In the genomic region with DNA sequence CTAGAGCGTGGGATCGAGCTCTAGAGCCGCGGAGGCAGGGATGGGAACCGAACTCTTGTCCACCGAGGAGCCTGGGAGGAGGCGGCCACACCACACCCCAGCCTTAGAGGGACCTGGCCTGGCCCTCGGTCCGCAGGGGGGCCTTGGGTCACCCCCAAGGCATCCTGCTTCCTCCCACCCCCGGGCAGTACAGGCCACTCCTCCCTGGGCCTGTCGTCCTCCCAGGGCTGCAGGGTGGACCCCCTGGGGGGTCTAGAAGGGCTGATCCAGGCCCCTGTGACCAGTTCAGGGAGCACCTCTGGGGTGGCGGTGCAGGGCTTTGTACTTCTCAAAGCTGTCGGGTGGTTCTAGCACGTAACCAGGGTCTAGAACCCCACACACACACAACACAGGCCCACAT, we compare ENCODE assay signal across 27 cellular contexts.
"Had no signal": no experiment of that assay in that cellular context is flagged by ENCODE, and none has a peak within 500 bp of the region (broad histone marks: within the 10 kb centered on the region; RNA-seq: fewer than 3 reads in every experiment).

No MANE protein-coding gene starts in this region.

- H3K36me3 ChIP-seq: stomach, suprapubic skin, thoracic aorta, thyroid gland, tibial artery, tibial nerve, transverse colon, upper lobe of left lung, upper lobe of right lung, uterus, vagina had no signal

- H3K27me3 Mint-ChIP-seq: stimulated activated naive CD8-positive, alpha-beta T cell treated with anti-CD3 and anti-CD28 coated beads, Interleukin-15, Interleukin-2, amounts not matched to agents 100 ng/mL and 50 ng/mL, for 24 hours had no signal

- H3K4me1 Mint-ChIP-seq: stimulated activated effector memory CD8-positive, alpha-beta T cell treated with anti-CD3 and anti-CD28 coated beads, Interleukin-12 subunit alpha, Interleukin-12 subunit beta, amount 100 ng/mL, for 72 hours had no signal

- H3K9me3 ChIP-seq: stomach, suprapubic skin, testis, thoracic aorta, thyroid gland, tibial artery, tibial nerve, transverse colon, upper lobe of left lung, upper lobe of right lung, uterus, vagina had no signal

- ATAC-seq: stimulated activated effector memory CD8-positive, alpha-beta T cell treated with anti-CD3 and anti-CD28 coated beads, Interleukin-12 subunit alpha, Interleukin-12 subunit beta, amount 100 ng/mL, for 72 hours; stimulated activated memory B cell treated with anti-CD40 and anti-IgM and Interleukin-4, amounts not matched to agents 10 μg/mL and 1 μg/mL and 100 μg/mL, for 72 hours; stimulated activated naive B cell treated with anti-CD40 and anti-IgM and Interleukin-4, amounts not matched to agents 10 μg/mL and 1 μg/mL and 100 μg/mL, for 72 hours; stimulated activated naive CD8-positive, alpha-beta T cell treated with anti-CD3 and anti-CD28 coated beads, Interleukin-15, amount 100 ng/mL, for 72 hours; stimulated activated naive CD8-positive, alpha-beta T cell treated with anti-CD3 and anti-CD28 coated beads, Interleukin-15, Interleukin-2, amounts not matched to agents 100 U/mL and 50 U/mL, for 24 hours; upper lobe of right lung had no signal

- DNase-seq: stimulated activated CD4-positive, alpha-beta T cell treated with anti-CD3 and anti-CD28 coated beads, Interleukin-2, amount 100 ng/mL, for 48 hours; stimulated activated CD4-positive, alpha-beta T cell treated with anti-CD3 and anti-CD28 coated beads, Interleukin-4, amount 100 ng/mL, for 1 hour; stimulated activated CD4-positive, alpha-beta T cell treated with anti-CD3 and anti-CD28 coated beads, Interleukin-4, amount 100 ng/mL, for 24 hours; stimulated activated CD4-positive, alpha-beta T cell treated with anti-CD3 and anti-CD28 coated beads, Interleukin-4, amount 100 ng/mL, for 4 hours; stimulated activated CD8-positive, alpha-beta memory T cell treated with anti-CD3 and anti-CD28 coated beads, Interleukin-4, amount 100 ng/mL, for 48 hours; stimulated activated naive B cell treated with anti-CD40 and anti-IgM and Interleukin-4, amounts not matched to agents 10 μg/mL and 1 μg/mL and 100 μg/mL, for 72 hours; stimulated activated naive CD4-positive, alpha-beta T cell; stimulated activated naive CD4-positive, alpha-beta T cell treated with Interleukin-2 at 50 U/mL for 16 hours; stimulated activated naive CD8-positive, alpha-beta T cell treated with anti-CD3 and anti-CD28 coated beads, Interleukin-15, amount 100 ng/mL, for 72 hours; stimulated activated naive CD8-positive, alpha-beta T cell treated with anti-CD3 and anti-CD28 coated beads, Interleukin-15, Interleukin-2, amounts not matched to agents 100 U/mL and 50 U/mL, for 24 hours; stomach; substantia nigra; testis; thyroid gland; tibial artery; transverse colon; upper lobe of right lung; uterus had no signal

- H3K36me3 Mint-ChIP-seq: stimulated activated effector memory CD8-positive, alpha-beta T cell treated with anti-CD3 and anti-CD28 coated beads, Interleukin-12 subunit alpha, Interleukin-12 subunit beta, amount 100 ng/mL, for 72 hours; stimulated activated memory B cell treated with anti-CD40 and anti-IgM and Interleukin-4, amounts not matched to agents 10 μg/mL and 1 μg/mL and 100 μg/mL, for 72 hours; stimulated activated naive B cell treated with anti-CD40 and anti-IgM and Interleukin-4, amounts not matched to agents 10 μg/mL and 1 μg/mL and 100 μg/mL, for 72 hours; type B pancreatic cell had no signal

- H3K4me3 ChIP-seq: stomach, suprapubic skin, testis, thoracic aorta, thyroid gland, tibial artery, tibial nerve, transverse colon, upper lobe of left lung, upper lobe of right lung, uterus, vagina had no signal

- H3K27ac Mint-ChIP-seq: stimulated activated effector memory CD8-positive, alpha-beta T cell treated with anti-CD3 and anti-CD28 coated beads, Interleukin-12 subunit alpha, Interleukin-12 subunit beta, amount 100 ng/mL, for 72 hours; stimulated activated naive B cell treated with anti-CD40 and anti-IgM and Interleukin-4, amounts not matched to agents 10 μg/mL and 1 μg/mL and 100 μg/mL, for 72 hours; stimulated activated naive CD8-positive, alpha-beta T cell treated with anti-CD3 and anti-CD28 coated beads, Interleukin-15, Interleukin-2, amounts not matched to agents 100 ng/mL and 50 ng/mL, for 24 hours had no signal

- H3K27me3 ChIP-seq: testis, thyroid gland, vagina had no signal

- H3K4me3 Mint-ChIP-seq: stimulated activated effector memory CD8-positive, alpha-beta T cell treated with anti-CD3 and anti-CD28 coated beads, Interleukin-12 subunit alpha, Interleukin-12 subunit beta, amount 100 ng/mL, for 72 hours; stimulated activated memory B cell treated with anti-CD40 and anti-IgM and Interleukin-4, amounts not matched to agents 10 μg/mL and 1 μg/mL and 100 μg/mL, for 72 hours; stimulated activated naive B cell treated with anti-CD40 and anti-IgM and Interleukin-4, amounts not matched to agents 10 μg/mL and 1 μg/mL and 100 μg/mL, for 72 hours; stimulated activated naive CD8-positive, alpha-beta T cell treated with anti-CD3 and anti-CD28 coated beads, Interleukin-15, amount 100 ng/mL, for 72 hours; stimulated activated naive CD8-positive, alpha-beta T cell treated with anti-CD3 and anti-CD28 coated beads, Interleukin-15, Interleukin-2, amounts not matched to agents 100 ng/mL and 50 ng/mL, for 24 hours had no signal

- H3K9me3 Mint-ChIP-seq: stimulated activated effector memory CD8-positive, alpha-beta T cell treated with anti-CD3 and anti-CD28 coated beads, Interleukin-12 subunit alpha, Interleukin-12 subunit beta, amount 100 ng/mL, for 72 hours; stimulated activated memory B cell treated with anti-CD40 and anti-IgM and Interleukin-4, amounts not matched to agents 10 μg/mL and 1 μg/mL and 100 μg/mL, for 72 hours; stimulated activated naive B cell treated with anti-CD40 and anti-IgM and Interleukin-4, amounts not matched to agents 10 μg/mL and 1 μg/mL and 100 μg/mL, for 72 hours; stimulated activated naive CD8-positive, alpha-beta T cell treated with anti-CD3 and anti-CD28 coated beads, Interleukin-15, amount 100 ng/mL, for 72 hours; stimulated activated naive CD8-positive, alpha-beta T cell treated with anti-CD3 and anti-CD28 coated beads, Interleukin-15, Interleukin-2, amounts not matched to agents 100 ng/mL and 50 ng/mL, for 24 hours; type B pancreatic cell had no signal

- H3K27ac ChIP-seq: stomach, suprapubic skin, testis, thoracic aorta, thyroid gland, tibial artery, tibial nerve, transverse colon, upper lobe of left lung, upper lobe of right lung, uterus, vagina had no signal

- H3K4me1 ChIP-seq: upper lobe of right lung, uterus had no signal
